Comparison of ENCODE assay signal across 8 cellular contexts in the genomic region with DNA sequence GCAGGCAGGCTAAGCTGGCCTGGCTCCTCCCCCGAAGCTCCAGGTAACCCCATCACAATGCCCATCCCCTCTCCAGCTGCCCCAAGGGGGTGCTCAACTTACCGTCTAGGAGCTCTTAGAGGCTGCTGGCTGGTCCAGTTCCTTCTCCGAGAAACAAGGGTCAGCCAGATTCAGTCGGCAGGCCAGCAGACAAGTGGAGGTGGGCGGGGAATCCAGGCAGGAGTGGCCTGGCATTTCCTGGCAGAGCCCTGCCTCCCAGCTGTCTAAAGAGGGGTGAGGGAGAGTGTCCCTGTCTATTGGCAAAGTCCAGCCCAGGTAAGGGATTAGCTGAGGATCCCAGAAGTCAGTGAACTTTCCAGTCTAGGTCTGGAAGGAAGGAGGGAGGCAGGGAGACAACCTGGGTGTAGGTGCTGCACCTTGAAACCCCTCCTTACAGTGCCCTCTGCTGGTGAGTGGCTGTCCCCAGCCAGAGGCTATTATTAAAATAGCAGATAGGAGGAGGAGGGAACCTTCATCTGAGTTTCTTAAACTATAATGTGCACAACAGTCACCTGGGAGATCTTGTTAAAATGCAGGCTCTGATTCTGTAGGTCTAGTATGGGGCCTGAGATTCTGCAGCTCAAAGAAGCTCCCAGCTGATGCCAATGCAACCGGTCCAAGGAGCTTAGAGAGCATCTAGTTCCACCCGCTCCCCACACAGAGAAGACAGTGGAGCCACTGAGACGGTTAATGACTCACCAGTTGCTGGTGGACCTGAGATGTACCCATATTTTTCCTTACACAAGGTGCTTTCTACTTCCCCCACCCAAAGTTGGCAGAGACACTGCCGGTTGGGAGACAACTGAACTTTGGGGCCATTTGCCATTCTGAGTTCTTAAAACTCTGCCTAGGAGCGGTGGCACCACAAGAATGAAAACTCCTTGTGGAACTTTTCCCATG. TPM values are rescaled to one million over a fixed set of nuclear protein-coding genes. Genes with fewer than 3 reads are reported as not detected.
DNase-seq lines count a peak whose midpoint lies in the region; ATAC-seq and TF ChIP-seq lines count a peak whose summit lies in the region.

Gene UNC5CL, minus strand, starts transcription at position 162 of the 939 bp plus-strand sequence. CDS start 4,147 bp downstream, outside the sequence.

- TF ChIP-seq CTCF in SU-DHL-6 (IDR thresholded peaks at IDR 0.05; ENCODE audit: insufficient read depth, low read length, poor library complexity, severe bottlenecking) = peak; percentile 99

- no peaks in the 10 kb centered on the region for H3K36me3 ChIP-seq in SU-DHL-6 (ENCODE audit: low read length)

- no peak within 1 kb of the TSS for H3K4me3 Mint-ChIP-seq in immature natural killer cell

- no peaks in the 10 kb centered on the region for H3K79me2 ChIP-seq in SU-DHL-6 (ENCODE audit: insufficient read depth, low read length)

- peak; percentile 52 for DNase-seq in DMS153 (lab: John Stamatoyannopoulos, UW)
- peak; percentile 39 for DNase-seq in HT1080 (ENCODE audit: low read depth)
- peak; percentile 38 for DNase-seq in astrocyte of the hippocampus (ENCODE audit: low read depth, low spot score)
- peak; percentile 7 to 42 (median 22) for DNase-seq in immature natural killer cell
- peak; percentile 26 to 44 (median 26) for DNase-seq in stimulated activated CD4-positive, alpha-beta T cell treated with anti-CD3 and anti-CD28 coated beads, TNF-alpha, amount 100 ng/mL, for 24 hours (ENCODE audit: low read depth in 3 of 3)

- no peak within 1 kb of the TSS for H3K4me2 ChIP-seq in SU-DHL-6 (ENCODE audit: low read depth, low read length, poor library complexity, severe bottlenecking)

- no peaks in the 10 kb centered on the region for H3F3A ChIP-seq in SU-DHL-6 (ENCODE audit: insufficient read depth)

- H3K4me3 ChIP-seq in SU-DHL-6 (ENCODE audit: insufficient read depth, low read length, poor library complexity, severe bottlenecking) = no peak within 1 kb of the TSS

- ATAC-seq in GM21528 (IDR thresholded peaks at IDR 0.05; ENCODE audit: low FRiP score, unreplicated experiment) = no peak
- no peak for ATAC-seq in HG03135 (IDR thresholded peaks at IDR 0.05; ENCODE audit: unreplicated experiment)

- H3K4me1 Mint-ChIP-seq in immature natural killer cell = no peaks in the 10 kb centered on the region

- H3K9ac ChIP-seq in SU-DHL-6 (ENCODE audit: low read length) = no peak within 1 kb of the TSS

- H3K9me3 Mint-ChIP-seq in immature natural killer cell = no peaks in the 10 kb centered on the region

- no peak within 1 kb of the TSS for H3K27ac ChIP-seq in SU-DHL-6 (ENCODE audit: low read depth, low read length)

- H4K20me1 ChIP-seq in SU-DHL-6 (ENCODE audit: low read depth, low read length) = no peaks in the 10 kb centered on the region

- H3K27me3 ChIP-seq in SU-DHL-6 (ENCODE audit: low read length) = no peaks in the 10 kb centered on the region

- H3K36me3 Mint-ChIP-seq in immature natural killer cell = peaks cover 0 to 8% (median 2%) of the 10 kb centered on the region in 3 donors

- H3K27ac Mint-ChIP-seq in immature natural killer cell = no peak within 1 kb of the TSS

- no peaks in the 10 kb centered on the region for H3K9me2 ChIP-seq in SU-DHL-6 (replicated peaks; ENCODE audit: insufficient read depth, low read length)

- H3K27me3 Mint-ChIP-seq in immature natural killer cell (ENCODE audit: low read depth in 3 of 3) = peaks cover 0 to 2% (median 0%) of the 10 kb centered on the region in 3 donors

- H2AFZ ChIP-seq in SU-DHL-6 (ENCODE audit: low read depth, low read length, severe bottlenecking) = no peak within 1 kb of the TSS

- H3K9me3 ChIP-seq in SU-DHL-6 (ENCODE audit: insufficient read depth, low read length) = no peaks in the 10 kb centered on the region

RNA-seq across cellular contexts. Expression of gene UNC5CL, which starts in this region (rescaled TPM):
- 0.16 and 0.37 TPM in 2 replicates for total RNA-seq in HT1080 (2014; rRNA removed; shearing (Covaris generic))
- 0.14 and 0.45 TPM in 2 replicates for polyA plus RNA-seq in HT1080 (2015; cell fraction: cytosol; rRNA removed)
- 0.71 and 3.0 TPM in 2 replicates for polyA plus RNA-seq in HT1080 (2015; cell fraction: nucleus; rRNA removed)
- polyA plus RNA-seq in immature natural killer cell = under 1 TPM in 2 of 3 donors, not detected in 1; 0.19 to 0.45 TPM

Comparison
In these comparisons a context has a peak if more than half of its experiments do, and no peak if none do; other contexts are left out.
1. Peak in DNase-seq in immature natural killer cell; RNA of the gene not detected or under 1 TPM.